In genomic region chr4:111979921-111980320, GRCh38 we compare ENCODE assay signal across 23 cellular contexts.
"Had no signal": no experiment of that assay in that cellular context is flagged by ENCODE, and none has a peak within 500 bp of the region (broad histone marks: within the 10 kb centered on the region; RNA-seq: fewer than 3 reads in every experiment).

No MANE protein-coding gene starts in this region.

- H3K9me3 ChIP-seq: gastrocnemius medialis, lower lobe of right lung, ovary, psoas muscle, suprapubic skin, upper lobe of right lung, uterus had no signal

- H3K4me3 ChIP-seq: coronary artery, gastrocnemius medialis, lower lobe of right lung, ovary, psoas muscle, sigmoid colon, suprapubic skin, transverse colon, upper lobe of right lung, uterus had no signal

- H3K9me3 Mint-ChIP-seq: stimulated activated naive CD8-positive, alpha-beta T cell treated with anti-CD3 and anti-CD28 coated beads, Interleukin-15, Interleukin-2, amounts not matched to agents 100 ng/mL and 50 ng/mL, for 24 hours had no signal

- H3K27ac ChIP-seq: coronary artery, gastrocnemius medialis, lower lobe of right lung, ovary, psoas muscle, sigmoid colon, suprapubic skin, transverse colon, upper lobe of right lung, uterus had no signal

- H3K27me3 ChIP-seq: gastrocnemius medialis, ovary, transverse colon, upper lobe of right lung, uterus had no signal

- DNase-seq: dermis blood vessel endothelial cell; effector memory CD4-positive, alpha-beta T cell; gastrocnemius medialis; head of caudate nucleus; left ventricle myocardium superior; lower lobe of right lung; naive thymus-derived CD8-positive, alpha-beta T cell; nephron progenitor cell; nucleus accumbens; ovary; posterior cingulate gyrus; psoas muscle; right cardiac atrium; sigmoid colon; stimulated activated CD4-positive, alpha-beta T cell treated with anti-CD3 and anti-CD28 coated beads, Interleukin-2, amount 100 ng/mL, for 24 hours; stimulated activated CD4-positive, alpha-beta T cell treated with anti-CD3 and anti-CD28 coated beads, Interleukin-4, amount 100 ng/mL, for 24 hours; transverse colon; upper lobe of right lung; uterus had no signal

- H3K4me3 Mint-ChIP-seq: naive thymus-derived CD8-positive, alpha-beta T cell; nephron progenitor cell; stimulated activated memory B cell treated with anti-CD40 and anti-IgM and Interleukin-4, amounts not matched to agents 10 μg/mL and 1 μg/mL and 100 μg/mL, for 72 hours; stimulated activated naive CD8-positive, alpha-beta T cell treated with anti-CD3 and anti-CD28 coated beads, Interleukin-15, Interleukin-2, amounts not matched to agents 100 ng/mL and 50 ng/mL, for 24 hours had no signal

- H3K27ac Mint-ChIP-seq: naive thymus-derived CD8-positive, alpha-beta T cell; nephron progenitor cell; stimulated activated memory B cell treated with anti-CD40 and anti-IgM and Interleukin-4, amounts not matched to agents 10 μg/mL and 1 μg/mL and 100 μg/mL, for 72 hours; stimulated activated naive CD8-positive, alpha-beta T cell treated with anti-CD3 and anti-CD28 coated beads, Interleukin-15, Interleukin-2, amounts not matched to agents 100 ng/mL and 50 ng/mL, for 24 hours had no signal

- H3K4me1 ChIP-seq: gastrocnemius medialis, lower lobe of right lung, psoas muscle, sigmoid colon, suprapubic skin, upper lobe of right lung, uterus had no signal

- H3K4me1 Mint-ChIP-seq: naive thymus-derived CD8-positive, alpha-beta T cell; stimulated activated memory B cell treated with anti-CD40 and anti-IgM and Interleukin-4, amounts not matched to agents 10 μg/mL and 1 μg/mL and 100 μg/mL, for 72 hours had no signal

- ATAC-seq: gastrocnemius medialis; left ventricle myocardium superior; lower lobe of right lung; naive thymus-derived CD8-positive, alpha-beta T cell; psoas muscle; right cardiac atrium; stimulated activated memory B cell treated with anti-CD40 and anti-IgM and Interleukin-4, amounts not matched to agents 10 μg/mL and 1 μg/mL and 100 μg/mL, for 72 hours; upper lobe of right lung had no signal

- H3K36me3 Mint-ChIP-seq: stimulated activated memory B cell treated with anti-CD40 and anti-IgM and Interleukin-4, amounts not matched to agents 10 μg/mL and 1 μg/mL and 100 μg/mL, for 72 hours had no signal

- H3K36me3 ChIP-seq: gastrocnemius medialis, lower lobe of right lung, ovary, sigmoid colon, suprapubic skin, transverse colon, upper lobe of right lung, uterus had no signal
